ENCODE assay signal across 8 cellular contexts in the genomic region with DNA sequence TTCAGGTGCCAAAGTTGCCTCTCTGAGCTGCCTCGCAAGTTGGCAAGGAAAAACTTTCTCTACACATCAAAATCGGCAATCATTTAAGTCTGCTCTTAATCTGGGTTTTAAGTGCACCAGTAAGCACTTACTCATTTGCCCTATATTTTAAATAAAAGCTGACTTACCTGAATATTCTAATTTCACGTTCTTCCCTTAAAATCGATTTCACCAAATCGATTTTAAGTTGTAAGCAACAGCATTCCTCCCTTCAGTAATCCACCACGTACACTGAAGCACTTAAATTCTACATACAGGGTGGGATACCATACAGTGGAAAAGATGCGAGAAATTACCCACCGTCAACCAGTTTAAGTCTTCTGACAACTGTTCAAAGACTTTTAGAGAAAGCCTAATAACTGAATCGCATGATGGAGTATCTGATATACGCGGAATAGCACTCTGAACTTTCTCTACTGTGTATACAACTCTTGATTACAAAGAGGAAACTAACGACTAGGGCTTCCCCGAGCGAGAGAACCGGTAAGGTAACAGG. TPM values are rescaled to one million over a fixed set of nuclear protein-coding genes. Genes with fewer than 3 reads are reported as not detected.
DNase-seq lines count a peak whose midpoint lies in the region; ATAC-seq and TF ChIP-seq lines count a peak whose summit lies in the region.

No MANE protein-coding gene starts in this region.

- H3K4me3 ChIP-seq in gastroesophageal sphincter (peak overlapping the region; percentile 77 to 92), skeletal muscle satellite cell (ENCODE audit: low read length) (peak overlapping the region; percentile 82)

- no peak for TF ChIP-seq CTCF in gastroesophageal sphincter (IDR thresholded peaks at IDR 0.05)

- H3K27me3 ChIP-seq in gastroesophageal sphincter = no peaks in the 10 kb centered on the region
- H3K27me3 ChIP-seq in skeletal muscle satellite cell (ENCODE audit: control insufficient read depth, insufficient read depth, low read length) = no peaks in the 10 kb centered on the region

- no peak for TF ChIP-seq POLR2A in gastroesophageal sphincter (IDR thresholded peaks at IDR 0.05)

- peak overlapping the region; percentile 89 to 99 (median 98) for H3K27ac ChIP-seq in gastroesophageal sphincter

- H3K9ac ChIP-seq in skeletal muscle satellite cell (ENCODE audit: low read depth, low read length) = peak overlapping the region; percentile 85

- H3K9me3 ChIP-seq in gastroesophageal sphincter (no peaks in the 10 kb centered on the region), skeletal muscle satellite cell (replicated peaks; ENCODE audit: low read length) (no peaks in the 10 kb centered on the region)

- H3K36me3 ChIP-seq in gastroesophageal sphincter (no peaks in the 10 kb centered on the region), skeletal muscle satellite cell (ENCODE audit: insufficient read depth, low read length) (peaks cover 4% of the 10 kb centered on the region)

- no peak for TF ChIP-seq EP300 in gastroesophageal sphincter (IDR thresholded peaks at IDR 0.05)

- ATAC-seq in GM21515 (IDR thresholded peaks at IDR 0.05; ENCODE audit: unreplicated experiment) (peak; percentile 0), gastroesophageal sphincter (no peak), GM18502 (IDR thresholded peaks at IDR 0.05; ENCODE audit: poor library complexity, unreplicated experiment) (no peak), GM18519 (IDR thresholded peaks at IDR 0.05; ENCODE audit: low FRiP score, unreplicated experiment) (no peak)

- DNase-seq in T1000 (lab: John Stamatoyannopoulos, UW) = peak; percentile 22
- DNase-seq in SKM-1 (lab: John Stamatoyannopoulos, UW; ENCODE audit: unreplicated experiment) = no peak
- no peak for DNase-seq in stimulated activated naive CD4-positive, alpha-beta T cell treated with Interleukin-2 at 50 U/mL for 16 hours (lab: John Stamatoyannopoulos, UW)

- 3 to 5% methylated on average over 12 to 15 of the region's 15 CpGs for WGBS in gastroesophageal sphincter (ENCODE audit: low coverage in 1 of 2), 2 donors

- peak overlapping the region; percentile 87 for H3K4me2 ChIP-seq in skeletal muscle satellite cell (ENCODE audit: low read length)

- H3K4me1 ChIP-seq in gastroesophageal sphincter (peaks cover 14 to 74% (median 24%) of the 10 kb centered on the region in 3 donors), skeletal muscle satellite cell (ENCODE audit: control insufficient read depth, insufficient read depth, low read length) (peaks cover 32% of the 10 kb centered on the region)

RNA-seq across cellular contexts. Expression of a gene that starts 1.6 kb away (rescaled TPM):
- total RNA-seq in gastroesophageal sphincter = 10 to 100 TPM; 23.8 to 31.6 (median 29.9) TPM
- total RNA-seq in skeletal muscle satellite cell (2012; rRNA removed) = 21.8 and 23.2 TPM in 2 replicates
